Comparison of ENCODE assay signal across 9 cellular contexts in genomic region chr13:93227280-93227905, GRCh38. TPM values are rescaled to one million over a fixed set of nuclear protein-coding genes. Genes with fewer than 3 reads are reported as not detected.
DNase-seq lines count a peak whose midpoint lies in the region; ATAC-seq, FAIRE-seq and TF ChIP-seq lines count a peak whose summit lies in the region.
"Had no signal": no experiment of that assay in that cellular context is flagged by ENCODE, and none has a peak within 500 bp of the region (broad histone marks: within the 10 kb centered on the region; RNA-seq: fewer than 3 reads in every experiment).

No MANE protein-coding gene starts in this region.

- peak overlapping the region; percentile 24 for H3K27ac ChIP-seq in keratinocyte (ENCODE audit: control insufficient read depth, insufficient read depth, low read length)
- peak overlapping the region; percentile 9 for H3K27ac ChIP-seq in temporal lobe (ENCODE audit: low read depth, low read length)

- no peaks in the 10 kb centered on the region for H3K36me3 ChIP-seq in keratinocyte (ENCODE audit: control insufficient read depth in 2 of 2, extremely low read depth in 1 of 2, insufficient read depth in 2 of 2, low read length in 2 of 2)

- no peaks in the 10 kb centered on the region for H3K27me3 ChIP-seq in keratinocyte (ENCODE audit: control insufficient read depth, extremely low read depth, insufficient read depth, low read length)

- H3K79me2 ChIP-seq in keratinocyte (ENCODE audit: control insufficient read depth, insufficient read depth, low read length) = no peaks in the 10 kb centered on the region

- H3K9me1 ChIP-seq in keratinocyte (ENCODE audit: control insufficient read depth, extremely low read depth, insufficient read depth, low read length) = no peaks in the 10 kb centered on the region

- in situ Hi-C loops in astrocyte of the spinal cord (cut with HindIII; ENCODE audit: low sequenced_read_pairs) = no loop called here

- ATAC-seq in HG02885 (IDR thresholded peaks at IDR 0.05; ENCODE audit: poor library complexity, unreplicated experiment) = no peak
- no peak for ATAC-seq in GM21528 (IDR thresholded peaks at IDR 0.05; ENCODE audit: low FRiP score, unreplicated experiment)
- ATAC-seq: HCT116 had no signal

- FAIRE-seq in keratinocyte (lab: Jason Lieb, UNC) = no peak

- dilution Hi-C loops in keratinocyte (cut with MboI; ENCODE audit: extremely low pct_ligation_motif_present, low sequenced_read_pairs) = no loop called here

- H2AFZ ChIP-seq in keratinocyte (ENCODE audit: control insufficient read depth, low read length) = peak overlapping the region; percentile 97

- peak overlapping the region; percentile 92 for H3K4me2 ChIP-seq in keratinocyte (ENCODE audit: control insufficient read depth, extremely low read depth, insufficient read depth, low read depth, low read length)

- peaks cover 7% of the 10 kb centered on the region for H3K4me1 ChIP-seq in keratinocyte (ENCODE audit: control insufficient read depth, extremely low read depth, insufficient read depth, low read length)

- no peaks in the 10 kb centered on the region for H4K20me1 ChIP-seq in keratinocyte (ENCODE audit: control insufficient read depth, extremely low read depth, insufficient read depth, low read length)

- no peaks in the 10 kb centered on the region for H3K9me3 ChIP-seq in keratinocyte (ENCODE audit: control insufficient read depth, low read depth, low read length)

- peak overlapping the region; percentile 83 for H3K4me3 ChIP-seq in astrocyte of the spinal cord (ENCODE audit: low read depth, low read length)
- H3K4me3 ChIP-seq in keratinocyte (ENCODE audit: control insufficient read depth in 2 of 3, extremely low read depth in 1 of 3, insufficient read depth in 2 of 3, low read depth in 1 of 3, low read length in 3 of 3) = peak overlapping the region; percentile 56 to 84 (median 82)

- peak overlapping the region; percentile 74 for H3K9ac ChIP-seq in keratinocyte (ENCODE audit: control insufficient read depth, extremely low read depth, insufficient read depth, low read length)

- DNase-seq in DMS114 treated with DMSO at 0.1 percent for 48 hours (lab: John Stamatoyannopoulos, UW; ENCODE audit: unreplicated experiment) (peak; percentile 7), NCI-H1694 (lab: John Stamatoyannopoulos, UW) (peak; percentile 50), astrocyte of the spinal cord (ENCODE audit: low read depth, low spot score) (peak; percentile 80), keratinocyte (ENCODE audit: low read depth, low spot score) (no peak), RKO (ENCODE audit: low spot score) (no peak)

- peak; percentile 19 for TF ChIP-seq CTCF in astrocyte of the spinal cord (IDR thresholded peaks at IDR 0.05; ENCODE audit: low read depth, low read length)
- peak in 1 of 3 experiments; percentile 7 for TF ChIP-seq CTCF in keratinocyte (optimal IDR thresholded peaks at IDR 0.05 in 1 of 3, IDR thresholded peaks at IDR 0.05 in 1 of 3, conservative IDR thresholded peaks at IDR 0.05 in 1 of 3; ENCODE audit: extremely low read depth in 1 of 3, insufficient read depth in 2 of 3, low read length in 3 of 3)

RNA-seq across cellular contexts. Expression of gene GPC6, which starts 0.8 kb away (rescaled TPM):
- 0.42 to 0.49 TPM (median 0.45 TPM) in 3 replicates for polyA plus RNA-seq in keratinocyte
- polyA plus RNA-seq in keratinocyte (2011; ENCODE audit: low read depth) = 0.34 TPM
- 0.17 and 0.29 TPM in 2 replicates for polyA plus RNA-seq in keratinocyte (2011; cell fraction: cytosol; rRNA removed)
- 0.43 and 0.47 TPM in 2 replicates for polyA plus RNA-seq in keratinocyte (2011; cell fraction: nucleus; rRNA removed)
- 0.28 and 0.53 TPM in 2 replicates for polyA plus RNA-seq in keratinocyte (2012; ENCODE audit: low replicate concordance)
- polyA minus RNA-seq in keratinocyte = 0.39 to 2.5 TPM (median 1.1 TPM) in 3 replicates
- polyA minus RNA-seq in keratinocyte (2011; cell fraction: cytosol; rRNA and poly(A)+ RNA removed) = 0.38 TPM
- 0.95 and 2.9 TPM in 2 replicates for polyA minus RNA-seq in keratinocyte (2011; cell fraction: nucleus; rRNA and poly(A)+ RNA removed)
- total RNA-seq in temporal lobe = 14.3 TPM

Comparison
In these comparisons a context has a peak if more than half of its experiments do, and no peak if none do; other contexts are left out.
1. DNase-seq: peak in DMS114 treated with DMSO at 0.1 percent for 48 hours (single experiment), NCI-H1694 (single experiment) and astrocyte of the spinal cord (single experiment); none in keratinocyte (single experiment) and RKO (single experiment).